Comparison of ENCODE assay signal across 31 cellular contexts in genomic region chr1:203208181-203208580, GRCh38. TPM values are rescaled to one million over a fixed set of nuclear protein-coding genes. Genes with fewer than 3 reads are reported as not detected.
"Had no signal": no experiment of that assay in that cellular context is flagged by ENCODE, and none has a peak within 500 bp of the region (broad histone marks: within the 10 kb centered on the region; RNA-seq: fewer than 3 reads in every experiment).

No MANE protein-coding gene starts in this region.

- H3K4me3 ChIP-seq: left ventricle myocardium inferior, lung, pancreas, prostate gland, stomach, testis, thyroid gland, transverse colon, upper lobe of left lung, vagina had no signal

- H3K4me3 Mint-ChIP-seq: immature natural killer cell; mesothelial cell of epicardium; naive thymus-derived CD8-positive, alpha-beta T cell; neural crest cell; stimulated activated memory B cell treated with anti-CD40 and anti-IgM and Interleukin-4, amounts not matched to agents 10 μg/mL and 1 μg/mL and 100 μg/mL, for 72 hours had no signal

- H3K36me3 ChIP-seq: left ventricle myocardium inferior, pancreas, prostate gland, stomach, thyroid gland, transverse colon, upper lobe of left lung, vagina had no signal

- H3K9me3 Mint-ChIP-seq: immature natural killer cell; mesothelial cell of epicardium; naive thymus-derived CD8-positive, alpha-beta T cell; neural crest cell; stimulated activated memory B cell treated with anti-CD40 and anti-IgM and Interleukin-4, amounts not matched to agents 10 μg/mL and 1 μg/mL and 100 μg/mL, for 72 hours had no signal

- H3K27ac ChIP-seq: left ventricle myocardium inferior, pancreas, prostate gland, stomach, testis, thyroid gland, transverse colon, upper lobe of left lung, vagina had no signal

- H3K27ac Mint-ChIP-seq: immature natural killer cell; mesothelial cell of epicardium; naive thymus-derived CD8-positive, alpha-beta T cell; stimulated activated memory B cell treated with anti-CD40 and anti-IgM and Interleukin-4, amounts not matched to agents 10 μg/mL and 1 μg/mL and 100 μg/mL, for 72 hours had no signal

- H3K4me1 ChIP-seq: left ventricle myocardium inferior, pancreas, prostate gland, stomach, testis, thyroid gland, transverse colon had no signal

- H3K4me1 Mint-ChIP-seq: immature natural killer cell; neural crest cell; stimulated activated memory B cell treated with anti-CD40 and anti-IgM and Interleukin-4, amounts not matched to agents 10 μg/mL and 1 μg/mL and 100 μg/mL, for 72 hours had no signal

- ATAC-seq: naive thymus-derived CD8-positive, alpha-beta T cell; pancreas; right cardiac atrium; sciatic nerve; stimulated activated memory B cell treated with anti-CD40 and anti-IgM and Interleukin-4, amounts not matched to agents 10 μg/mL and 1 μg/mL and 100 μg/mL, for 72 hours had no signal

- H3K9me3 ChIP-seq: left ventricle myocardium inferior, pancreas, prostate gland, stomach, testis, thyroid gland, transverse colon, upper lobe of left lung, vagina had no signal

- DNase-seq: hypothalamus; immature natural killer cell; kidney; left ventricle myocardium inferior; mesendoderm; naive thymus-derived CD8-positive, alpha-beta T cell; nucleus accumbens; pancreas; retina; right cardiac atrium; small intestine; stimulated activated CD4-positive, alpha-beta T cell treated with anti-CD3 and anti-CD28 coated beads, Interleukin-1b, Interleukin-23, amount 100 ng/mL, for 48 hours; stimulated activated CD4-positive, alpha-beta T cell treated with anti-CD3 and anti-CD28 coated beads, Interleukin-2, amount 100 ng/mL, for 48 hours; stimulated activated CD4-positive, alpha-beta T cell treated with anti-CD3 and anti-CD28 coated beads, Interleukin-4, amount 100 ng/mL, for 4 hours; stimulated activated CD8-positive, alpha-beta memory T cell treated with anti-CD3 and anti-CD28 coated beads, Interleukin-4, amount 100 ng/mL, for 48 hours; stimulated activated naive CD4-positive, alpha-beta T cell treated with Interleukin-2 at 50 U/mL for 16 hours; stomach; testis; thyroid gland; transverse colon; upper lobe of left lung had no signal

- H3K27me3 ChIP-seq: pancreas, stomach, testis, thyroid gland, transverse colon, upper lobe of left lung, vagina had no signal

- H3K36me3 Mint-ChIP-seq: immature natural killer cell; mesothelial cell of epicardium; naive thymus-derived CD8-positive, alpha-beta T cell; stimulated activated memory B cell treated with anti-CD40 and anti-IgM and Interleukin-4, amounts not matched to agents 10 μg/mL and 1 μg/mL and 100 μg/mL, for 72 hours had no signal

RNA-seq across cellular contexts. Expression of gene CHIT1, which starts 21.3 kb away (rescaled TPM):
- total RNA-seq: left ventricle myocardium inferior, neural crest cell, vagina had no signal
- polyA plus RNA-seq: immature natural killer cell, urinary bladder had no signal

RNA-seq across cellular contexts. Expression of gene CHI3L1, which starts 21.7 kb away (rescaled TPM):
- total RNA-seq: left ventricle myocardium inferior; naive thymus-derived CD8-positive, alpha-beta T cell; neural crest cell had no signal
- polyA plus RNA-seq: immature natural killer cell; naive thymus-derived CD8-positive, alpha-beta T cell had no signal

RNA-seq across cellular contexts. Expression of gene MYBPH, which starts 32.6 kb away (rescaled TPM):
- total RNA-seq: kidney; left ventricle myocardium inferior; lower leg skin; lung; mesothelial cell of epicardium; mononuclear cell; naive thymus-derived CD8-positive, alpha-beta T cell; neural crest cell; pancreas; right cardiac atrium; sciatic nerve; stomach; transverse colon; vagina had no signal
- polyA plus RNA-seq: immature natural killer cell; naive thymus-derived CD8-positive, alpha-beta T cell; pancreas; small intestine; urinary bladder had no signal
